16 cellular contexts compared by ENCODE assay signal in the genomic region with DNA sequence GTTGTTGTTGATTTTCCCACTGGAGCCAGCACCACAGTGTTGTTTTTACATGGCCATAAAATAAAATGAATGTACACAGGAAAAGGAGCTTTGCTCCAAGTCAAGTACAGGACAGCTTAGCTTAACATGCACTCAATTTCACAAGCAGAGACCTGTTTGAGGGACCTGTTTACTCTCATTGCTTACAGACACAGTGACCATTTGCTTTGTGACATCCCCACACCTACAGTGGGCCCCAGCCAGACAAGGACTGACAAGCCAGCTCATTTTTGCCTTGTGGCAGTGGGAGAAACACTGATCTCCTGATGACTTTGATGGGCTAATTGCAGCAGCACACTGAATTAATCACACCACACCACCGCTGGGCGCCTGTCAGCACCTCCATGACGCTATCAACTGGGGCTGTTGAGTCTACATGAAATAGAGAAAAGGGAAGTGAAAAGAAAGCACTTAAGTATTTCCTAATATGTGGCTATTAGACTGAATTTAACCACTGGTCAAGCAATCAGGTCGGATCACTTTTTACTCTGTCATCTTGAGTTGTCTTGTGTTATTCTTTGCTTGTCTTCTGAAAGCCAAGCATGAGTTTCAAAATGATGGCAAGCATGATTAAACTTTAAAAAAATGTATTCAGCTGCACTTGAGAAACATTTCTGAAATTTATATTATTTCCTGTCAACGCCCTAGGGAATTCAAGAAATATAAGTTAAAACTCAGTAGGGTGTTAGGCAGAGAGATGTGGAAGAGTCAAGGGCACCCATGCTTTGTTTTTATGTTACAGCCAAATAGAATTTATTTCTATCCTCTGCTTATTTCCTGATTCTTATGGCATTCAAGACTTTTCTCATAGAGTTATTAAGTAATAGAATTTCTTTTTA.
A peak's percentile ranks its signal among the peaks of the same experiment; 100 is the strongest.
DNase-seq lines count a peak whose midpoint lies in the region; ATAC-seq lines count a peak whose summit lies in the region.
"Had no signal": no experiment of that assay in that cellular context is flagged by ENCODE, and none has a peak within 500 bp of the region (broad histone marks: within the 10 kb centered on the region; RNA-seq: fewer than 3 reads in every experiment).

No MANE protein-coding gene starts in this region.

- peak; percentile 24 for DNase-seq in DMS153 (lab: John Stamatoyannopoulos, UW)
- DNase-seq in SK-N-MC (ENCODE audit: low read depth, low spot score), result peak; percentile 72
- no peak for DNase-seq in natural killer cell treated with Interleukin-12 subunit alpha and Interleukin-12 subunit beta and Interleukin-15 and Interleukin-18, amount 100 ng/mL, for 72 hours (ENCODE audit: low spot score)
- no peak for DNase-seq in HUDEP-2 (lab: John Stamatoyannopoulos, UW; ENCODE audit: unreplicated experiment in 76 of 76)
- no peak for DNase-seq in activated CD4-positive, CD25-positive, alpha-beta regulatory T cell (lab: John Stamatoyannopoulos, UW)
- DNase-seq in aorta, result no peak
- DNase-seq: activated CD8-positive, alpha-beta memory T cell treated with anti-CD3 and anti-CD28 coated beads, Interleukin-2, amount 50 U/mL, for 48 hours; NCI-H1048; NCI-H524 treated with DMSO at 0.1 percent for 48 hours; stimulated activated CD4-positive, alpha-beta T cell treated with anti-CD3 and anti-CD28 coated beads, Interleukin-2, amount 100 ng/mL, for 24 hours had no signal

- H3K27me3 Mint-ChIP-seq in natural killer cell treated with Interleukin-12 subunit alpha and Interleukin-12 subunit beta and Interleukin-15 and Interleukin-18, amount 100 ng/mL, for 72 hours, result no peaks in the 10 kb centered on the region
- H3K27me3 Mint-ChIP-seq: B cell had no signal

- H3K4me3 ChIP-seq in SK-N-MC (peak overlapping the region; percentile 33; the same call in 1 of the 2 replicates), aorta (ENCODE audit: low read length in 2 of 2) (no peak overlapping the region)
- H3K4me3 ChIP-seq: prostate gland, SJSA1 had no signal

- H3K4me3 Mint-ChIP-seq in natural killer cell treated with Interleukin-12 subunit alpha and Interleukin-12 subunit beta and Interleukin-15 and Interleukin-18, amount 100 ng/mL, for 72 hours, result no peak overlapping the region
- H3K4me3 Mint-ChIP-seq: B cell had no signal

- H3K9ac ChIP-seq in SK-N-MC (ENCODE audit: insufficient read length), result no peak overlapping the region

- intact Hi-C loops in aorta (cut with DNase I), result no loop called here

- H3K36me3 Mint-ChIP-seq in natural killer cell treated with Interleukin-12 subunit alpha and Interleukin-12 subunit beta and Interleukin-15 and Interleukin-18, amount 100 ng/mL, for 72 hours, result peaks cover 4% of the 10 kb centered on the region

- H3K36me3 ChIP-seq in SK-N-MC (ENCODE audit: insufficient read depth, low read length) (no peaks in the 10 kb centered on the region), aorta (ENCODE audit: control insufficient read depth in 1 of 2, insufficient read depth in 2 of 2, low read length in 1 of 2) (no peaks in the 10 kb centered on the region)
- H3K36me3 ChIP-seq: prostate gland, SJSA1 had no signal

- ATAC-seq in GM19035 (IDR thresholded peaks at IDR 0.05; ENCODE audit: unreplicated experiment) (peak; percentile 79), HG03280 (IDR thresholded peaks at IDR 0.05; ENCODE audit: unreplicated experiment) (peak; percentile 76), aorta (ENCODE audit: low FRiP score) (no peak)
- no peak for ATAC-seq in natural killer cell treated with Interleukin-12 subunit alpha and Interleukin-12 subunit beta and Interleukin-15 and Interleukin-18, amount 100 ng/mL, for 72 hours

- no peak overlapping the region for H3K27ac Mint-ChIP-seq in natural killer cell treated with Interleukin-12 subunit alpha and Interleukin-12 subunit beta and Interleukin-15 and Interleukin-18, amount 100 ng/mL, for 72 hours
- H3K27ac Mint-ChIP-seq: B cell had no signal

- H3K4me1 ChIP-seq in aorta (ENCODE audit: control insufficient read depth in 1 of 2, insufficient read depth in 2 of 2, low read length in 2 of 2), result no peaks in the 10 kb centered on the region
- H3K4me1 ChIP-seq: prostate gland, SJSA1 had no signal

- peaks cover 18% of the 10 kb centered on the region for H3K9me3 Mint-ChIP-seq in natural killer cell treated with Interleukin-12 subunit alpha and Interleukin-12 subunit beta and Interleukin-15 and Interleukin-18, amount 100 ng/mL, for 72 hours

- no peaks in the 10 kb centered on the region for H3K27me3 ChIP-seq in aorta (ENCODE audit: control insufficient read depth in 1 of 2, insufficient read depth in 2 of 2, low read length in 1 of 2)
- H3K27me3 ChIP-seq: SJSA1 had no signal

- 32 to 33% methylated on average over 5 of the region's 5 CpGs for WGBS in aorta, 2 donors

- no peaks in the 10 kb centered on the region for H3K9me3 ChIP-seq in SK-N-MC (ENCODE audit: low read depth, low read length)
- no peaks in the 10 kb centered on the region for H3K9me3 ChIP-seq in aorta (ENCODE audit: control insufficient read depth, low read length)
- H3K9me3 ChIP-seq: prostate gland, SJSA1 had no signal

- no peak overlapping the region for H3K27ac ChIP-seq in SK-N-MC
- H3K27ac ChIP-seq in aorta (ENCODE audit: low read depth in 1 of 2, low read length in 2 of 2), result no peak overlapping the region
- H3K27ac ChIP-seq: prostate gland, SJSA1, VCaP had no signal

- no peaks in the 10 kb centered on the region for H3K4me1 Mint-ChIP-seq in natural killer cell treated with Interleukin-12 subunit alpha and Interleukin-12 subunit beta and Interleukin-15 and Interleukin-18, amount 100 ng/mL, for 72 hours (ENCODE audit: low read depth in 2 of 2)
- H3K4me1 Mint-ChIP-seq: B cell had no signal

Comparison
In these comparisons a context has a peak if more than half of its experiments do, and no peak if none do; other contexts are left out.
1. DNase-seq: peak in DMS153 (single experiment) and SK-N-MC (single experiment); none in natural killer cell treated with Interleukin-12 subunit alpha and Interleukin-12 subunit beta and Interleukin-15 and Interleukin-18, amount 100 ng/mL, for 72 hours (single experiment), HUDEP-2 (0 of 76), activated CD4-positive, CD25-positive, alpha-beta regulatory T cell (0 of 4) and aorta (0 of 2).
2. ATAC-seq: peak in GM19035 (single experiment) and HG03280 (single experiment); none in natural killer cell treated with Interleukin-12 subunit alpha and Interleukin-12 subunit beta and Interleukin-15 and Interleukin-18, amount 100 ng/mL, for 72 hours (0 of 2) and aorta (single experiment).